10 cellular contexts compared by ENCODE assay signal in the genomic region with DNA sequence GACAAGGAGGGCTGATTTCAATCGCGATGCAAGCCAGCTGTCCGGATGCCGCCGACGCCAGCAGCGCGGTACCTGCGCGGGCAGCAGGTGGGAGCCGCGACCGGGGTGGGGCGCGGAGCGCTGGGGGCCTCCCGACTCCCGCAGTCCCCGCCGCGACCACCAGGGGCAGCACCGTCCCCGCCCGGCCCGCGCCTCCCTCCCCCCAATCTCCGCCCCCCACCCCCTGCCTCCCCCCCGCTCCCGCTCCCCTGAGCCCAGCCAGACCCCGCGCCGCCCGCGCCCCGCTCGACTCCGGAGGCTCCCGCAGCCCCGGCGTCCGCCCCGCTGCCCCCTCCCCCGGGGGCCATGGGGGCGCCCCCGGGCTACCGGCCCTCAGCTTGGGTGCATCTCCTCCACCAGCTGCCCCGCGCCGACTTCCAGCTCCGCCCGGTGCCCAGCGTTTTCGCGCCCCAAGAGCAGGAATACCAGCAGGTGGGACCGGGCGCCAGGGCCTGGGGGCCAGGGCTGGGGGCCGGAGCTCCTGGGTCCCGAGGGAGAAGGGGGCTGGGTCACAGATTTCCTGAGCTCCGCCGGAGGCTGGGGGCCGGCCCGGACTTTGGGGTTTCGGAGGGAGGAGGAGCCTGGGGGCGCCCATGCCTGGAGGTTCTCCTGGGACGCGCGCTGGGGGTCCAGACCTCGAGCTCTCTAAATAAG. TPM values are rescaled to one million over a fixed set of nuclear protein-coding genes. Genes with fewer than 3 reads are reported as not detected.
DNase-seq lines count a peak whose midpoint lies in the region; ATAC-seq, FAIRE-seq and TF ChIP-seq lines count a peak whose summit lies in the region.
"Had no signal": no experiment of that assay in that cellular context is flagged by ENCODE, and none has a peak within 500 bp of the region (broad histone marks: within the 10 kb centered on the region; RNA-seq: fewer than 3 reads in every experiment).

Gene TTYH1 (plus strand): TSS at position 257 of the 693 bp plus-strand sequence. CDS start 89 bp downstream, at position 346.

- H3K27me3 ChIP-seq in smooth muscle cell (ENCODE audit: low read depth), result peaks cover 43% of the 10 kb centered on the region

- H3K36me3 Mint-ChIP-seq in activated CD4-positive, alpha-beta memory T cell treated with anti-CD3 and anti-CD28 coated beads for 36 hours, result no peaks in the 10 kb centered on the region

- no peak within 1 kb of the TSS for H3K4me2 ChIP-seq in smooth muscle cell

- H3K27me3 Mint-ChIP-seq in activated CD4-positive, alpha-beta memory T cell treated with anti-CD3 and anti-CD28 coated beads for 36 hours, result peaks cover 42% of the 10 kb centered on the region

- no peak within 1 kb of the TSS for H3K27ac Mint-ChIP-seq in activated CD4-positive, alpha-beta memory T cell treated with anti-CD3 and anti-CD28 coated beads for 36 hours

- H3K9me3 ChIP-seq in smooth muscle cell (replicated peaks; ENCODE audit: low read depth), result no peaks in the 10 kb centered on the region

- 9% methylated on average over 23 of the region's 68 CpGs for WGBS in smooth muscle cell (ENCODE audit: low lambda C conversion rate)

- peak; percentile 34 for TF ChIP-seq CTCF in GM10266 (IDR thresholded peaks at IDR 0.05; ENCODE audit: control insufficient read depth, insufficient read depth, low read depth, missing control alignments)
- TF ChIP-seq CTCF in smooth muscle cell (IDR thresholded peaks at IDR 0.05; ENCODE audit: borderline replicate concordance, insufficient read depth, poor library complexity, severe bottlenecking), result peak; percentile 41

- CTCF ChIA-PET in activated CD4-positive, alpha-beta memory T cell treated with anti-CD3 and anti-CD28 coated beads for 36 hours (lab: Charles Lee), result interaction anchor here (0.8 to 1.3 kb wide), 2 partner anchors 23 to 27 kb away, joined by 4 to 5 read pairs; no protein-coding TSS in a partner anchor

- no peak within 1 kb of the TSS for H3K4me3 ChIP-seq in smooth muscle cell

- no peak for FAIRE-seq in frontal cortex (lab: Jason Lieb, UNC)
- FAIRE-seq: bronchial epithelial cell had no signal

- POLR2A ChIA-PET in activated CD4-positive, alpha-beta memory T cell treated with anti-CD3 and anti-CD28 coated beads for 36 hours (lab: Charles Lee), result interaction anchor here (0.5 to 0.7 kb wide), 3 partner anchors 9 to 86 kb away, joined by 3 to 4 read pairs (median 3); partner anchors contain the start of gene LENG8

- no peaks in the 10 kb centered on the region for H4K20me1 ChIP-seq in smooth muscle cell (ENCODE audit: low read depth)

- H2AFZ ChIP-seq in smooth muscle cell (ENCODE audit: low read depth), result no peak within 1 kb of the TSS

- ATAC-seq in GM21529 (IDR thresholded peaks at IDR 0.05; ENCODE audit: unreplicated experiment) (no peak), GM18861 (IDR thresholded peaks at IDR 0.05; ENCODE audit: unreplicated experiment) (no peak), HG02642 (IDR thresholded peaks at IDR 0.05; ENCODE audit: poor library complexity, unreplicated experiment) (no peak)

- no peaks in the 10 kb centered on the region for H3K9me3 Mint-ChIP-seq in activated CD4-positive, alpha-beta memory T cell treated with anti-CD3 and anti-CD28 coated beads for 36 hours

- H3K27ac ChIP-seq in smooth muscle cell (ENCODE audit: low read depth), result no peak within 1 kb of the TSS

- H3K4me1 ChIP-seq in smooth muscle cell (ENCODE audit: low read depth), result peaks cover 24% of the 10 kb centered on the region

- peak; percentile 83 for DNase-seq in GM10266 (ENCODE audit: extremely low spot score)
- DNase-seq in activated CD4-positive, alpha-beta memory T cell treated with anti-CD3 and anti-CD28 coated beads for 36 hours, result peak; percentile 41
- DNase-seq in frontal cortex (ENCODE audit: low spot score in 2 of 2), result peak; percentile 88 to 92
- no peak for DNase-seq in smooth muscle cell (lab: John Stamatoyannopoulos, UW; ENCODE audit: unreplicated experiment)
- no peak for DNase-seq in NCI-H187 treated with DMSO at 0.1 percent for 48 hours (lab: John Stamatoyannopoulos, UW)
- DNase-seq: NCI-H1048 had no signal

- no peaks in the 10 kb centered on the region for H3K79me2 ChIP-seq in smooth muscle cell (ENCODE audit: low read depth)

- no peaks in the 10 kb centered on the region for H3F3A ChIP-seq in smooth muscle cell (ENCODE audit: low read depth)

- H3K4me3 Mint-ChIP-seq in activated CD4-positive, alpha-beta memory T cell treated with anti-CD3 and anti-CD28 coated beads for 36 hours, result no peak within 1 kb of the TSS

- no peak within 1 kb of the TSS for H3K9ac ChIP-seq in smooth muscle cell (ENCODE audit: low read depth)

- H3K36me3 ChIP-seq in smooth muscle cell (ENCODE audit: low read depth), result no peaks in the 10 kb centered on the region

- H3K4me1 Mint-ChIP-seq in activated CD4-positive, alpha-beta memory T cell treated with anti-CD3 and anti-CD28 coated beads for 36 hours (ENCODE audit: low read depth), result peaks cover 15% of the 10 kb centered on the region

- intact Hi-C loops in activated CD4-positive, alpha-beta memory T cell treated with anti-CD3 and anti-CD28 coated beads for 36 hours (cut with micrococcal nuclease), result no loop called here

RNA-seq across cellular contexts. Expression of gene TTYH1, which starts in this region (rescaled TPM):
- total RNA-seq in activated CD4-positive, alpha-beta memory T cell treated with anti-CD3 and anti-CD28 coated beads for 36 hours, result not detected
- total RNA-seq in frontal cortex, result 65.2 TPM
- total RNA-seq in smooth muscle cell, result 0.40 and 2.6 TPM in 2 replicates
- polyA plus RNA-seq in smooth muscle cell, result 0.65 and 2.1 TPM in 2 replicates
- total RNA-seq: bronchial epithelial cell had no signal

Comparison
In these comparisons a context has a peak if more than half of its experiments do, and no peak if none do; other contexts are left out.
1. RNA of gene TTYH1 (total RNA-seq): 65.2 TPM in frontal cortex (single experiment); 0.40 to 2.6 TPM in smooth muscle cell and not detected in activated CD4-positive, alpha-beta memory T cell treated with anti-CD3 and anti-CD28 coated beads for 36 hours; every median in the first group is over 10 times any median in the second.
2. Peak in DNase-seq in activated CD4-positive, alpha-beta memory T cell treated with anti-CD3 and anti-CD28 coated beads for 36 hours; RNA of the gene not detected or under 1 TPM.
3. DNase-seq: peak in GM10266 (single experiment) and frontal cortex (2 of 2); none in smooth muscle cell (single experiment) and NCI-H187 treated with DMSO at 0.1 percent for 48 hours (single experiment).